14 cellular contexts compared by ENCODE assay signal in the genomic region with DNA sequence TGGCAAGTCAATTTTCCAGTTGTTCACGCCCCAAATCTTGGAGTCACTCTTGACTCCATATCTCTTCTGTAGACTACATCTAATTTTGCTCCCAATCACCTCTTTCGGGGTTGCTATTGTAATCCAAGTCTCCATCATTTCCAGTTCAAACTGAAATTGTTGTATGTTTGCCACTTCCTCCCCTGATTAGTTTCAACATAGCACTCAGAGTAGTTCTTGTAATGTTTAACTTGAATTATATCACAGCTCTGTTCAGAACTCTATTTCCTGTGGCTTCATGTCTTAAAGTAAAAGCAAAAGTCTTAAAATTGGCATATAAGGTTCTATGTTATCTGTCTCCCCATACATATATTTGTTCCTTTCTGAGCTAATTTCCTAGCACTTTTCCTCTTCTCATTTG.
A peak's percentile ranks its signal among the peaks of the same experiment; 100 is the strongest.
DNase-seq lines count a peak whose midpoint lies in the region; ATAC-seq and TF ChIP-seq lines count a peak whose summit lies in the region.
"Had no signal": no experiment of that assay in that cellular context is flagged by ENCODE, and none has a peak within 500 bp of the region (broad histone marks: within the 10 kb centered on the region; RNA-seq: fewer than 3 reads in every experiment).

No MANE protein-coding gene starts in this region.

- no peaks in the 10 kb centered on the region for H3K27me3 ChIP-seq in left lung
- H3K27me3 ChIP-seq: neutrophil had no signal

- no peak for TF ChIP-seq CTCF in left lung (IDR thresholded peaks at IDR 0.05)

- ATAC-seq in GM18517 (IDR thresholded peaks at IDR 0.05; ENCODE audit: unreplicated experiment) (peak; percentile 74), GM19467 (IDR thresholded peaks at IDR 0.05; ENCODE audit: unreplicated experiment) (peak; percentile 92), HG02970 (IDR thresholded peaks at IDR 0.05; ENCODE audit: low FRiP score, unreplicated experiment) (peak; percentile 86), HG03575 (IDR thresholded peaks at IDR 0.05; ENCODE audit: extremely low read depth, insufficient number of reproducible peaks, low FRiP score, unreplicated experiment) (peak; percentile 37), left lung (no peak)
- ATAC-seq in stimulated activated naive CD8-positive, alpha-beta T cell treated with anti-CD3 and anti-CD28 coated beads, Interleukin-15, Interleukin-2, amounts not matched to agents 100 U/mL and 50 U/mL, for 24 hours, result no peak

- H3K36me3 ChIP-seq in left lung, result no peaks in the 10 kb centered on the region
- H3K36me3 ChIP-seq: left ventricle myocardium inferior, neutrophil had no signal

- peaks cover 0 to 5% of the 10 kb centered on the region in 2 donors for H3K4me1 ChIP-seq in left lung
- H3K4me1 ChIP-seq: left ventricle myocardium inferior had no signal

- no peak for DNase-seq in HuH-7 (ENCODE audit: low spot score)
- no peak for DNase-seq in left lung
- DNase-seq in stimulated activated naive CD8-positive, alpha-beta T cell treated with anti-CD3 and anti-CD28 coated beads, Interleukin-15, Interleukin-2, amounts not matched to agents 100 U/mL and 50 U/mL, for 24 hours, result no peak
- DNase-seq in NCI-H526 (lab: John Stamatoyannopoulos, UW), result no peak
- DNase-seq: activated naive CD4-positive, alpha-beta T cell treated with anti-CD3 and anti-CD28 coated beads for 36 hours; head of caudate nucleus; left ventricle myocardium inferior; NCI-H1694 treated with DMSO at 0.1 percent for 48 hours; NCI-H526 treated with DMSO at 0.1 percent for 48 hours had no signal

- no peak overlapping the region for H3K4me3 ChIP-seq in left lung
- H3K4me3 ChIP-seq: left ventricle myocardium inferior had no signal

- no peaks in the 10 kb centered on the region for H3K9me3 ChIP-seq in left lung
- H3K9me3 ChIP-seq: left ventricle myocardium inferior, neutrophil had no signal

- no peak overlapping the region for H3K27ac ChIP-seq in left lung
- H3K27ac ChIP-seq: left ventricle myocardium inferior, neutrophil had no signal

- intact Hi-C loops in left lung (cut with DNase I), result no loop called here

Comparison
In these comparisons a context has a peak if more than half of its experiments do, and no peak if none do; other contexts are left out.
1. ATAC-seq: peak in GM18517 (single experiment), GM19467 (single experiment), HG02970 (single experiment) and HG03575 (single experiment); none in left lung (single experiment) and stimulated activated naive CD8-positive, alpha-beta T cell treated with anti-CD3 and anti-CD28 coated beads, Interleukin-15, Interleukin-2, amounts not matched to agents 100 U/mL and 50 U/mL, for 24 hours (single experiment).